In the genomic region with DNA sequence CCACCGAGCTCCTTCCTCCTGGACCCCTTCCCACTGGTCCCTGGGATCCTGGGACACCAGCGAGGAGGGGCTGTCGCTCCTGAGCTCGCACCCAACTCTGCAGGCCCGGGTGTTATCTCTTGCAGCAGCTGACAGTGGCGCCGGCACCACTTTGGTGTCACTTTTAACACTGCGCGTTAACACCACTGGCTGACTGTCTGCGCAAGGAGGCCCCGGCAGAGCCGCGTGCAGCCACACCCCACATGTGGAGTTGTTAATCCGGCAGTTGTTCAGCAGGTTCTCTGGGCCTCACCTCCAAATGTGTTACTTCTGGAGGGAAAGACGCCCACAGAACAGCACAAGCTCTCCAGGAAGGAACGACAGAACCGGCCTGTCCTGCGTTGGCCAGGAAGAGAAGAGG, we compare ENCODE assay signal across 24 cellular contexts.
DNase-seq lines count a peak whose midpoint lies in the region; ATAC-seq and TF ChIP-seq lines count a peak whose summit lies in the region.
"Had no signal": no experiment of that assay in that cellular context is flagged by ENCODE, and none has a peak within 500 bp of the region (broad histone marks: within the 10 kb centered on the region; RNA-seq: fewer than 3 reads in every experiment).

No MANE protein-coding gene starts in this region.

- no peaks in the 10 kb centered on the region for H3K9me3 ChIP-seq in right cardiac atrium (ENCODE audit: control insufficient read depth, low read length)

- H3K27me3 ChIP-seq in right cardiac atrium (ENCODE audit: control insufficient read depth, insufficient read depth): no peaks in the 10 kb centered on the region

- peaks cover 4% of the 10 kb centered on the region for H3K4me1 ChIP-seq in right cardiac atrium (ENCODE audit: control insufficient read depth, insufficient read depth, low read length)

- H3K27ac ChIP-seq in right cardiac atrium (ENCODE audit: low read length): no peak overlapping the region
- H3K27ac ChIP-seq: GM23248 had no signal

- H3K4me3 Mint-ChIP-seq in endothelial cell (ENCODE audit: unreplicated experiment): no peak overlapping the region
- H3K4me3 Mint-ChIP-seq: CD4-positive, alpha-beta T cell; H9 had no signal

- peaks cover 19% of the 10 kb centered on the region for H3K4me1 Mint-ChIP-seq in endothelial cell (ENCODE audit: unreplicated experiment)

- ATAC-seq in right cardiac atrium: peak; percentile 42 to 47
- no peak for ATAC-seq in Right ventricle myocardium superior (ENCODE audit: poor library complexity)
- ATAC-seq in left colon: peak; percentile 42
- peak; percentile 10 for ATAC-seq in omental fat pad (ENCODE audit: low FRiP score)
- no peak for ATAC-seq in HG02642 (IDR thresholded peaks at IDR 0.05; ENCODE audit: poor library complexity, unreplicated experiment)
- ATAC-seq: GM12878, K562, PC-3 had no signal

- intact Hi-C loops in right cardiac atrium (cut with DNase I): no loop called here
- intact Hi-C loops in Right ventricle myocardium superior (cut with DNase I): no loop called here
- intact Hi-C loops in left colon (cut with DNase I, micrococcal nuclease): no loop called here

- TF ChIP-seq CTCF in omental fat pad (IDR thresholded peaks at IDR 0.05) (no peak), endothelial cell (IDR thresholded peaks at IDR 0.05; ENCODE audit: unreplicated experiment) (no peak)

- 55% methylated on average over 18 of the region's 18 CpGs for WGBS in right cardiac atrium

- peak; percentile 36 to 62 (median 60) for DNase-seq in right cardiac atrium
- no peak for DNase-seq in Right ventricle myocardium superior
- no peak for DNase-seq in left colon
- DNase-seq in omental fat pad (ENCODE audit: low spot score): no peak
- DNase-seq in endothelial cell (ENCODE audit: low spot score): no peak
- no peak for DNase-seq in stimulated activated naive CD4-positive, alpha-beta T cell treated with Interleukin-2 at 50 U/mL for 16 hours (lab: John Stamatoyannopoulos, UW)
- DNase-seq in iPS-NIHi7 (ENCODE audit: extremely low spot score): no peak
- DNase-seq: CD4-positive, alpha-beta T cell; DMS53; GM23248; H9; Kasumi-1; NCI-H1092 treated with DMSO at 0.1 percent for 48 hours; NCI-H1436; NCI-H187; NCI-H2081 treated with DMSO at 0.1 percent for 48 hours; NCI-H446; NCI-H524 treated with DMSO at 0.1 percent for 48 hours; NCI-H774; PC-3; SHP77 had no signal

- H3K36me3 Mint-ChIP-seq in endothelial cell (ENCODE audit: low read depth, unreplicated experiment): no peaks in the 10 kb centered on the region

- H3K4me3 ChIP-seq in right cardiac atrium (ENCODE audit: low read length): no peak overlapping the region
- H3K4me3 ChIP-seq: GM12878, GM23248, K562 had no signal

- H3K27me3 Mint-ChIP-seq in endothelial cell (ENCODE audit: unreplicated experiment): peaks cover 10% of the 10 kb centered on the region

- no peak overlapping the region for H3K27ac Mint-ChIP-seq in endothelial cell (ENCODE audit: unreplicated experiment)
- H3K27ac Mint-ChIP-seq: CD4-positive, alpha-beta T cell; H9 had no signal

- H3K9me3 Mint-ChIP-seq in endothelial cell (ENCODE audit: unreplicated experiment): no peaks in the 10 kb centered on the region
- H3K9me3 Mint-ChIP-seq: CD4-positive, alpha-beta T cell had no signal

Comparison
In these comparisons a context has a peak if more than half of its experiments do, and no peak if none do; other contexts are left out.
1. ATAC-seq: peak in right cardiac atrium (2 of 2), left colon (single experiment) and omental fat pad (single experiment); none in Right ventricle myocardium superior (single experiment) and HG02642 (single experiment).
2. DNase-seq: peak in right cardiac atrium (3 of 3); none in Right ventricle myocardium superior (single experiment), left colon (0 of 2), omental fat pad (single experiment), endothelial cell (single experiment), stimulated activated naive CD4-positive, alpha-beta T cell treated with Interleukin-2 at 50 U/mL for 16 hours (single experiment) and iPS-NIHi7 (single experiment).